ENCODE assay signal across 8 cellular contexts in the genomic region with DNA sequence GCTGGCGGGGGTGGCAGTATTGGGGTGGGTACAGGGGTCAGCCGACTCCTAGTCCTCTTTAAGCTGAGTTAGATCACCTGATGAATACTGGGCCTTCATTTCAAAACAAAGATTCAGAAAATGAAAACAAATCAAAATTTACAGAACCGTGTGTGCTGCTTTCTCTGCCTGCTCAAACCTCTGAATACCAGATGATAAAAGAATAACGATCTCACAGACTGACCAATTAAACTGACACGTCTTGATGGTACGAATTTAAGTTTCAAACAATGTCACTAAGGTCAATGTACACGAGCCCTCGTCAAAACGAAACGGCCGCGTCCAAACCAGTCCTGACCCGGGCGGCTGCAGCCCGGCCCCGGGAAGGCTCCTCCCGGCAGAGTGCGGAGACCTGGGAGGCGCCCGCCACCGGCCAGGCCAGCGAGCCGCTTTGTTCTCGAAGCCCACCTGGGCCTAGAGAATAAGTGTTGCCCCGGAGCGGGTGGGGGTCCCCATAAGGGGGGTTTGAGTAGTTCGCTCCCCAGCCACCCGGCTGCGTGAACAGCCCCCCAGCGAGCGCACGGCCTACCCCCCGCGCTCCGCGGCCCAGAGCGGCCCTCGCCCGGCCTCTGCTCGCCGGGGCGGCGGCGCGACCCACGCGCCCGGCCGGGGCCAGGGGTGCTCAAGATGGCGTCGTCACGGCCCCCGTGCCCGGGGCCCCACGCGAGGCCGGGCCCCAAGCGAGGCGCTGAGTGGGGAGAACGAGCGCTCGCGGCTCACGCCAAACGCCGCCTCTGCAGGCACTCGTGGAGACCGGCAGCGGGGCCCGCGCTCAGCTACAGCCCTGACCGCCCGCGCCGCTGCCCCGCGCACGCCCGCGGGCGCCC. TPM values are rescaled to one million over a fixed set of nuclear protein-coding genes. Genes with fewer than 3 reads are reported as not detected.
A peak's percentile ranks its signal among the peaks of the same experiment; 100 is the strongest.
DNase-seq lines count a peak whose midpoint lies in the region; ATAC-seq and TF ChIP-seq lines count a peak whose summit lies in the region.

No MANE protein-coding gene starts in this region.

- peaks cover 71% of the 10 kb centered on the region for H3K79me2 ChIP-seq in KMS-11 (ENCODE audit: insufficient read depth, low read depth)

- 0 out of 2 replicates have a peak overlapping the region, but pooled peaks have one; percentile 18 for H2AFZ ChIP-seq in KMS-11 (ENCODE audit: low read depth)

- H3K36me3 ChIP-seq in KMS-11 (ENCODE audit: insufficient read depth) (peaks cover 16% of the 10 kb centered on the region; the same call in 1 of the 2 replicates), body of pancreas (replicated peaks in 1 of 2; ENCODE audit: insufficient read depth in 1 of 2, low read depth in 2 of 2) (peaks cover 13 to 17% of the 10 kb centered on the region in 2 donors), stomach smooth muscle (ENCODE audit: control insufficient read depth in 2 of 2, insufficient read depth in 2 of 2, low read length in 2 of 2) (peaks cover 24 to 27% of the 10 kb centered on the region in 2 donors)

- H3K9ac ChIP-seq in KMS-11 (peak overlapping the region; percentile 87), stomach smooth muscle (ENCODE audit: low read length in 2 of 2) (peak overlapping the region; percentile 63 to 76)

- intact Hi-C loops in body of pancreas (cut with DNase I) = no loop called here

- peak overlapping the region; percentile 100 for H3K4me2 ChIP-seq in KMS-11

- H3K27ac ChIP-seq in KMS-11 (peak overlapping the region; percentile 64), body of pancreas (peak overlapping the region; percentile 92 to 98 (median 92)), stomach smooth muscle (ENCODE audit: low read length) (peak overlapping the region; percentile 58)

- H3K27me3 ChIP-seq in KMS-11 (ENCODE audit: insufficient read depth, low read depth) (no peaks in the 10 kb centered on the region), body of pancreas (no peaks in the 10 kb centered on the region), stomach smooth muscle (ENCODE audit: control insufficient read depth in 1 of 2, insufficient read depth in 2 of 2, low read length in 2 of 2) (no peaks in the 10 kb centered on the region)

- no peaks in the 10 kb centered on the region for H3K9me3 ChIP-seq in body of pancreas
- no peaks in the 10 kb centered on the region for H3K9me3 ChIP-seq in stomach smooth muscle (ENCODE audit: control insufficient read depth in 2 of 2, low read length in 2 of 2)

- 0 to 1% methylated on average over 12 to 33 of the region's 81 CpGs for WGBS in body of pancreas, 2 donors

- DNase-seq in EH (ENCODE audit: low read depth) (peak; percentile 22), body of pancreas (peak in 2 of 4 donors; percentile 36 to 40), left kidney (ENCODE audit: low read depth, low spot score) (peak; percentile 32), GM19240 (ENCODE audit: insufficient read length, low spot score) (no peak), SHP77 treated with DMSO at 0.1 percent for 48 hours (lab: John Stamatoyannopoulos, UW) (no peak)

- TF ChIP-seq CTCF in KMS-11 (conservative IDR thresholded peaks at IDR 0.05; ENCODE audit: low read depth, low read length) (no peak), body of pancreas (IDR thresholded peaks at IDR 0.05) (no peak)

- H3K4me1 ChIP-seq in KMS-11 (ENCODE audit: low read depth, poor library complexity, severe bottlenecking) (peaks cover 24% of the 10 kb centered on the region), body of pancreas (peaks cover 34% of the 10 kb centered on the region), stomach smooth muscle (ENCODE audit: control insufficient read depth, insufficient read depth, low read length) (peaks cover 43% of the 10 kb centered on the region)

- no peak for TF ChIP-seq POLR2A in body of pancreas (IDR thresholded peaks at IDR 0.05)

- H3K4me3 ChIP-seq in KMS-11 (IDR thresholded peaks at IDR 0.05; ENCODE audit: insufficient read depth, low read depth, low read length) (no peak overlapping the region), body of pancreas (peak overlapping the region; percentile 2 to 27), stomach smooth muscle (ENCODE audit: low read length in 2 of 2) (peak overlapping the region; percentile 67 to 80)

- H4K20me1 ChIP-seq in KMS-11 (ENCODE audit: insufficient read depth) = peaks cover 28% of the 10 kb centered on the region

- peak; percentile 2 for ATAC-seq in GM21576 (IDR thresholded peaks at IDR 0.05; ENCODE audit: unreplicated experiment)
- peak; percentile 10 for ATAC-seq in body of pancreas

RNA-seq across cellular contexts. Expression of a gene that starts 0.7 kb away (rescaled TPM):
- total RNA-seq in body of pancreas = 100 to 1,000 TPM; 174 to 176 TPM

RNA-seq across cellular contexts. Expression of a gene that starts 1.1 kb away (rescaled TPM):
- total RNA-seq in body of pancreas = 10 to 100 TPM; 11.4 to 14.5 TPM

RNA-seq across cellular contexts. Expression of a gene that starts 20.2 kb away (rescaled TPM):
- total RNA-seq in body of pancreas = 10 to 100 TPM; 11.5 to 12.2 TPM

RNA-seq across cellular contexts. Expression of a gene that starts 40.3 kb away (rescaled TPM):
- total RNA-seq in body of pancreas = 10 to 100 TPM in 1 of 2 donors, 1 to 10 TPM in 1; 8.8 to 16.5 TPM

Comparison
In these comparisons a context has a peak if more than half of its experiments do, and no peak if none do; other contexts are left out.
1. DNase-seq: peak in EH (single experiment) and left kidney (single experiment); none in GM19240 (single experiment) and SHP77 treated with DMSO at 0.1 percent for 48 hours (single experiment).
2. Peak in every context shown above with its lines, with median percentiles within 50 percentile points of each other: H3K27ac ChIP-seq.